ENCODE assay signal across 1 cellular context in genomic region chr12:2168808-2169207, GRCh38.
TF ChIP-seq lines count a peak whose summit lies in the region.

No MANE protein-coding gene starts in this region.

TF ChIP-seq in HepG2, 621 proteins besides CTCF, POLR2A, EP300 and RAD21 (continued from another document):
- TF ChIP-seq TBX3 (IDR thresholded peaks at IDR 0.05; ENCODE audit: borderline replicate concordance) (peak; percentile 72; the same call in 1 of the 2 replicates), U2AF1 (optimal IDR thresholded peaks at IDR 0.05; ENCODE audit: low read depth, low read length) (no peak), SOX5 (CRISPR knock-in tag; IDR thresholded peaks at IDR 0.05; ENCODE audit: borderline replicate concordance) (peak; percentile 24; the same call in 1 of the 2 replicates), KAT8 (CRISPR knock-in tag; IDR thresholded peaks at IDR 0.05) (peak; percentile 39; the same call in 1 of the 2 replicates), DMAP1 (CRISPR knock-in tag; IDR thresholded peaks at IDR 0.05) (no peak), THAP9 (CRISPR knock-in tag; IDR thresholded peaks at IDR 0.05; ENCODE audit: borderline replicate concordance) (peak; percentile 98), DPF2 (CRISPR knock-in tag; IDR thresholded peaks at IDR 0.05; ENCODE audit: borderline replicate concordance, low read depth) (0 out of 2 replicates have a peak, but pooled peaks have one; percentile 50), ZSCAN9 (CRISPR knock-in tag; IDR thresholded peaks at IDR 0.05; ENCODE audit: borderline replicate concordance) (0 out of 2 replicates have a peak, but pooled peaks have one; percentile 34), ZNF331 (CRISPR knock-in tag; IDR thresholded peaks at IDR 0.05) (peak; percentile 47; the same call in 1 of the 2 replicates), FOXA3 (CRISPR knock-in tag; IDR thresholded peaks at IDR 0.05) (peak; percentile 57), MLX (CRISPR knock-in tag; IDR thresholded peaks at IDR 0.05) (peak; percentile 52; the same call in 1 of the 2 replicates), SALL1 (CRISPR knock-in tag; IDR thresholded peaks at IDR 0.05) (peak; percentile 81), ATF3 (CRISPR knock-in tag; IDR thresholded peaks at IDR 0.05) (peak; percentile 76), MIER3 (CRISPR knock-in tag; IDR thresholded peaks at IDR 0.05; ENCODE audit: borderline replicate concordance) (peak; percentile 70; the same call in 1 of the 2 replicates), TEAD2 (CRISPR knock-in tag; IDR thresholded peaks at IDR 0.05) (no peak), ZGPAT (CRISPR knock-in tag; IDR thresholded peaks at IDR 0.05) (peak; percentile 27; the same call in 1 of the 2 replicates), ZNF292 (CRISPR knock-in tag; IDR thresholded peaks at IDR 0.05; ENCODE audit: borderline replicate concordance, low read depth) (peak; percentile 68; the same call in 1 of the 2 replicates), FOXO1 (CRISPR knock-in tag; IDR thresholded peaks at IDR 0.05) (peak; percentile 48; the same call in 1 of the 2 replicates), ELF3 (CRISPR knock-in tag; IDR thresholded peaks at IDR 0.05) (peak; percentile 75), NFKBIZ (CRISPR knock-in tag; IDR thresholded peaks at IDR 0.05) (0 out of 2 replicates have a peak, but pooled peaks have one; percentile 62), HDAC2 (CRISPR knock-in tag; IDR thresholded peaks at IDR 0.05) (peak; percentile 62; the same call in 1 of the 2 replicates), CBX5 (CRISPR knock-in tag; IDR thresholded peaks at IDR 0.05; ENCODE audit: borderline replicate concordance) (0 out of 2 replicates have a peak, but pooled peaks have one; percentile 70), BHLHE40 (IDR thresholded peaks at IDR 0.05; ENCODE audit: low read length) (0 out of 2 replicates have a peak, but pooled peaks have one; percentile 9), ZNF138 (CRISPR knock-in tag; IDR thresholded peaks at IDR 0.05; ENCODE audit: low read depth) (no peak), IKZF5 (CRISPR knock-in tag; IDR thresholded peaks at IDR 0.05) (peak; percentile 70; the same call in 1 of the 2 replicates), FOXK1 (CRISPR knock-in tag; IDR thresholded peaks at IDR 0.05; ENCODE audit: borderline replicate concordance, low read depth) (peak; percentile 65; the same call in 1 of the 2 replicates), ZNF670 (CRISPR knock-in tag; IDR thresholded peaks at IDR 0.05; ENCODE audit: borderline replicate concordance) (0 out of 2 replicates have a peak, but pooled peaks have one; percentile 40), MIXL1 (CRISPR knock-in tag; IDR thresholded peaks at IDR 0.05) (peak; percentile 47; the same call in 1 of the 2 replicates), ESRRA (CRISPR knock-in tag; IDR thresholded peaks at IDR 0.05; ENCODE audit: low read depth) (0 out of 2 replicates have a peak, but pooled peaks have one; percentile 22), ZNF205 (CRISPR knock-in tag; IDR thresholded peaks at IDR 0.05) (0 out of 2 replicates have a peak, but pooled peaks have one; percentile 48), KDM2A (CRISPR knock-in tag; IDR thresholded peaks at IDR 0.05; ENCODE audit: borderline replicate concordance, low read depth) (0 out of 2 replicates have a peak, but pooled peaks have one; percentile 33), ZNF335 (CRISPR knock-in tag; IDR thresholded peaks at IDR 0.05) (no peak), POGZ (CRISPR knock-in tag; IDR thresholded peaks at IDR 0.05) (no peak), FOSL1 (CRISPR knock-in tag; IDR thresholded peaks at IDR 0.05; ENCODE audit: borderline replicate concordance) (peak; percentile 74), MEIS2 (CRISPR knock-in tag; IDR thresholded peaks at IDR 0.05) (no peak), ZNF772 (CRISPR knock-in tag; IDR thresholded peaks at IDR 0.05) (no peak), RXRA (CRISPR knock-in tag; IDR thresholded peaks at IDR 0.05) (peak; percentile 47; the same call in 1 of the 2 replicates), ZNF768 (CRISPR knock-in tag; IDR thresholded peaks at IDR 0.05) (peak; percentile 15; the same call in 1 of the 2 replicates), ZNF124 (CRISPR knock-in tag; IDR thresholded peaks at IDR 0.05) (0 out of 2 replicates have a peak, but pooled peaks have one; percentile 40), HOXA3 (CRISPR knock-in tag; IDR thresholded peaks at IDR 0.05) (peak; percentile 42; the same call in 1 of the 2 replicates), GABPA (IDR thresholded peaks at IDR 0.05; ENCODE audit: low read depth, low read length) (no peak), GABPA (CRISPR knock-in tag; IDR thresholded peaks at IDR 0.05; ENCODE audit: low read depth) (peak; percentile 62; the same call in 1 of the 2 replicates), ZNF546 (CRISPR knock-in tag; conservative IDR thresholded peaks at IDR 0.05) (no peak), MTA1 (CRISPR knock-in tag; IDR thresholded peaks at IDR 0.05; ENCODE audit: borderline replicate concordance) (no peak), ARID5B (CRISPR knock-in tag; IDR thresholded peaks at IDR 0.05) (peak; percentile 90), LCORL (IDR thresholded peaks at IDR 0.05) (no peak), LCORL (CRISPR knock-in tag; IDR thresholded peaks at IDR 0.05) (peak; percentile 51; the same call in 1 of the 2 replicates), STAG1 (CRISPR knock-in tag; IDR thresholded peaks at IDR 0.05) (0 out of 2 replicates have a peak, but pooled peaks have one; percentile 16), PAXIP1 (CRISPR knock-in tag; conservative IDR thresholded peaks at IDR 0.05) (peak; percentile 70), JUN (CRISPR knock-in tag; IDR thresholded peaks at IDR 0.05) (peak; percentile 64; the same call in 1 of the 2 replicates), TFE3 (CRISPR knock-in tag; IDR thresholded peaks at IDR 0.05) (0 out of 2 replicates have a peak, but pooled peaks have one; percentile 14), ZNF792 (CRISPR knock-in tag; IDR thresholded peaks at IDR 0.05) (peak; percentile 38; the same call in 1 of the 2 replicates), TEAD3 (CRISPR knock-in tag; optimal IDR thresholded peaks at IDR 0.05; ENCODE audit: borderline replicate concordance) (peak; percentile 84), ZNF614 (CRISPR knock-in tag; IDR thresholded peaks at IDR 0.05; ENCODE audit: borderline replicate concordance) (peak; percentile 67; the same call in 1 of the 2 replicates), ZBTB7A (CRISPR knock-in tag; IDR thresholded peaks at IDR 0.05) (no peak)
